ENCODE assay signal across 14 cellular contexts in genomic region chr17:57655564-57655963, GRCh38.
"Had no signal": no experiment of that assay in that cellular context is flagged by ENCODE, and none has a peak within 500 bp of the region (broad histone marks: within the 10 kb centered on the region; RNA-seq: fewer than 3 reads in every experiment).

No MANE protein-coding gene starts in this region.

- H3K36me3 ChIP-seq: transverse colon had no signal

- DNase-seq: activated CD4-positive, alpha-beta T cell treated with anti-CD3 and anti-CD28 coated beads, Interleukin-2, amount 50 U/mL, for 4 hours; activated CD4-positive, CD25-positive, alpha-beta regulatory T cell treated with anti-CD3 and anti-CD28 coated beads, Interleukin-2, amount 50 U/mL, for 72 hours; activated naive CD4-positive, alpha-beta T cell treated with anti-CD3 and anti-CD28 coated beads, Interleukin-2, amount 10 ng/mL, durations not matched to agents 7 days and 5 days; activated T-cell treated with anti-CD3 and anti-CD28 coated beads, Interleukin-2, amount 50 U/mL, for 24 hours; effector CD4-positive, alpha-beta T cell; foreskin keratinocyte; left ventricle myocardium superior; mesendoderm; natural killer cell; nucleus accumbens; stimulated activated CD4-positive, alpha-beta T cell treated with anti-CD3 and anti-CD28 coated beads, Interleukin-4, amount 100 ng/mL, for 1 hour; stimulated activated naive CD4-positive, alpha-beta T cell treated with Interleukin-2 at 50 U/mL for 16 hours; transverse colon had no signal

- H3K9me3 ChIP-seq: transverse colon had no signal

- H3K4me1 ChIP-seq: foreskin keratinocyte, transverse colon had no signal

- H3K27ac ChIP-seq: coronary artery, foreskin keratinocyte, transverse colon had no signal

- ATAC-seq: foreskin keratinocyte, left ventricle myocardium superior, natural killer cell had no signal

- H3K4me3 ChIP-seq: coronary artery, transverse colon had no signal

- H3K27me3 ChIP-seq: foreskin keratinocyte, transverse colon had no signal
